In the genomic region with DNA sequence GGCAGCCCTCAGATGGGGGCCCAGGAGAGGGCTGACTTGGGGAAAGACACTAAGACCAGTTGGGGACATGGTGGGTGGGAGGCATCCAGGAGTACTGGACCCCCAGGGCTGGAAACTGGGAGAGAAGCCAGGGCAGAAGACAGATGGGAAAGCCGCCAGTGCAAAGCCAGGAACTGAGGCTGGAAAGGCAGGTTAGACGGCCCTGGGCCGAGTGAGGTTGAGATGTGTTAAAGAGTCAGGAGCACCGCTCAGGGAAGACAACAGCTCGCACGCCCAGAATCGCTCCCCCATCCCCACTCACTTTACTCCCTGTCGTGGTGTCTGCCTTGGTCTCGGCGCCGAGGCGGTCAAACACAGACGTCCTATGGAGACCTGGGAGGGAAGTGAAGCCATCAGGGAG, we compare ENCODE assay signal across 22 cellular contexts.
"Had no signal": no experiment of that assay in that cellular context is flagged by ENCODE, and none has a peak within 500 bp of the region (broad histone marks: within the 10 kb centered on the region; RNA-seq: fewer than 3 reads in every experiment).

No MANE protein-coding gene starts in this region.

- H3K4me3 ChIP-seq: cardiac muscle cell, lung, right lobe of liver, skin epidermis, tibial nerve, uterus had no signal

- H3K27ac Mint-ChIP-seq: activated CD4-positive, alpha-beta T cell treated with anti-CD3 and anti-CD28 coated beads, Interleukin-2, amount 10 ng/mL, durations not matched to agents 7 days and 5 days; activated CD8-positive, alpha-beta T cell treated with anti-CD3 and anti-CD28 coated beads for 36 hours; activated naive CD4-positive, alpha-beta T cell treated with anti-CD3 and anti-CD28 coated beads for 36 hours; activated T-helper 2 cell treated with anti-CD3 and anti-CD28 coated beads, Interferon-gamma antibody, Interleukin-2, Interleukin-4, amounts not matched to agents 10 μg/mL and 5 μg/mL and 100 μg/mL, durations not matched to agents 14 hours and 24 hours and 36 hours; dendritic cell treated with granulocyte-macrophage colony-stimulating factor and Interleukin-4, amounts not matched to agents 40 ng/mL and 50 ng/mL, for 4 days; natural killer cell treated with Interleukin-12 subunit alpha and Interleukin-12 subunit beta and Interleukin-15 and Interleukin-18, amount 100 ng/mL, for 72 hours; T-helper 1 cell treated with Interleukin-12 subunit alpha and Interleukin-12 subunit beta and Interleukin-4 antibody, amounts not matched to agents 30 μg/mL and 1 μg/mL, for 36 hours had no signal

- DNase-seq: activated CD4-positive, alpha-beta T cell treated with anti-CD3 and anti-CD28 coated beads, Interleukin-2, amount 10 ng/mL, durations not matched to agents 7 days and 5 days; activated CD8-positive, alpha-beta T cell treated with anti-CD3 and anti-CD28 coated beads for 36 hours; activated naive CD4-positive, alpha-beta T cell treated with anti-CD3 and anti-CD28 coated beads for 36 hours; activated T-cell treated with anti-CD3 and anti-CD28 coated beads, Interleukin-2, amount 50 U/mL, for 4 hours; effector CD4-positive, alpha-beta T cell; erythroblast; foreskin fibroblast; midbrain; right lobe of liver; stimulated activated CD4-positive, alpha-beta T cell treated with anti-CD3 and anti-CD28 coated beads, Interleukin-1b, Interleukin-23, amount 100 ng/mL, for 48 hours; stimulated activated naive CD8-positive, alpha-beta T cell treated with anti-CD3 and anti-CD28 coated beads, Interleukin-15, amount 100 ng/mL, for 72 hours; uterus had no signal

- H3K4me3 Mint-ChIP-seq: activated CD4-positive, alpha-beta T cell treated with anti-CD3 and anti-CD28 coated beads, Interleukin-2, amount 10 ng/mL, durations not matched to agents 7 days and 5 days; activated CD8-positive, alpha-beta T cell treated with anti-CD3 and anti-CD28 coated beads for 36 hours; activated naive CD4-positive, alpha-beta T cell treated with anti-CD3 and anti-CD28 coated beads for 36 hours; activated T-cell treated with anti-CD3 and anti-CD28 coated beads, Interleukin-2, amount 50 U/mL, for 4 hours; dendritic cell treated with granulocyte-macrophage colony-stimulating factor and Interleukin-4, amounts not matched to agents 40 ng/mL and 50 ng/mL, for 4 days; natural killer cell treated with Interleukin-12 subunit alpha and Interleukin-12 subunit beta and Interleukin-15 and Interleukin-18, amount 100 ng/mL, for 72 hours; stimulated activated naive CD8-positive, alpha-beta T cell treated with anti-CD3 and anti-CD28 coated beads, Interleukin-15, amount 100 ng/mL, for 72 hours; T-helper 1 cell treated with Interleukin-12 subunit alpha and Interleukin-12 subunit beta and Interleukin-4 antibody, amounts not matched to agents 30 μg/mL and 1 μg/mL, for 36 hours had no signal

- H3K9me3 ChIP-seq: right lobe of liver, tibial nerve, uterus had no signal

- H3K9ac ChIP-seq: parathyroid adenoma had no signal

- H3K27me3 Mint-ChIP-seq: activated CD4-positive, alpha-beta T cell treated with anti-CD3 and anti-CD28 coated beads, Interleukin-2, amount 10 ng/mL, durations not matched to agents 7 days and 5 days; activated CD8-positive, alpha-beta T cell treated with anti-CD3 and anti-CD28 coated beads for 36 hours; dendritic cell treated with granulocyte-macrophage colony-stimulating factor and Interleukin-4, amounts not matched to agents 40 ng/mL and 50 ng/mL, for 4 days; natural killer cell treated with Interleukin-12 subunit alpha and Interleukin-12 subunit beta and Interleukin-15 and Interleukin-18, amount 100 ng/mL, for 72 hours; stimulated activated naive CD8-positive, alpha-beta T cell treated with anti-CD3 and anti-CD28 coated beads, Interleukin-15, amount 100 ng/mL, for 72 hours had no signal

- H3K4me1 Mint-ChIP-seq: activated CD4-positive, alpha-beta T cell treated with anti-CD3 and anti-CD28 coated beads, Interleukin-2, amount 10 ng/mL, durations not matched to agents 7 days and 5 days; stimulated activated naive CD8-positive, alpha-beta T cell treated with anti-CD3 and anti-CD28 coated beads, Interleukin-15, amount 100 ng/mL, for 72 hours had no signal

- H3K27me3 ChIP-seq: cardiac muscle cell, right lobe of liver, tibial nerve, uterus had no signal

- H3K27ac ChIP-seq: cardiac muscle cell, parathyroid adenoma, right lobe of liver, tibial nerve, uterus had no signal

- H3K36me3 ChIP-seq: uterus had no signal

- H3K4me1 ChIP-seq: parathyroid adenoma, right lobe of liver, tibial nerve, uterus had no signal

- H3K9me3 Mint-ChIP-seq: activated CD4-positive, alpha-beta T cell treated with anti-CD3 and anti-CD28 coated beads, Interleukin-2, amount 10 ng/mL, durations not matched to agents 7 days and 5 days; activated CD8-positive, alpha-beta T cell treated with anti-CD3 and anti-CD28 coated beads for 36 hours; activated naive CD4-positive, alpha-beta T cell treated with anti-CD3 and anti-CD28 coated beads for 36 hours; activated T-cell treated with anti-CD3 and anti-CD28 coated beads, Interleukin-2, amount 50 U/mL, for 4 hours; activated T-helper 2 cell treated with anti-CD3 and anti-CD28 coated beads, Interferon-gamma antibody, Interleukin-2, Interleukin-4, amounts not matched to agents 10 μg/mL and 5 μg/mL and 100 μg/mL, durations not matched to agents 14 hours and 24 hours and 36 hours; dendritic cell treated with granulocyte-macrophage colony-stimulating factor and Interleukin-4, amounts not matched to agents 40 ng/mL and 50 ng/mL, for 4 days; natural killer cell treated with Interleukin-12 subunit alpha and Interleukin-12 subunit beta and Interleukin-15 and Interleukin-18, amount 100 ng/mL, for 72 hours; stimulated activated naive CD8-positive, alpha-beta T cell treated with anti-CD3 and anti-CD28 coated beads, Interleukin-15, amount 100 ng/mL, for 72 hours; T-helper 1 cell treated with Interleukin-12 subunit alpha and Interleukin-12 subunit beta and Interleukin-4 antibody, amounts not matched to agents 30 μg/mL and 1 μg/mL, for 36 hours had no signal

- ATAC-seq: activated CD8-positive, alpha-beta T cell treated with anti-CD3 and anti-CD28 coated beads for 36 hours; activated T-cell treated with anti-CD3 and anti-CD28 coated beads, Interleukin-2, amount 50 U/mL, for 4 hours; left lobe of liver; right lobe of liver; stimulated activated naive CD8-positive, alpha-beta T cell treated with anti-CD3 and anti-CD28 coated beads, Interleukin-15, amount 100 ng/mL, for 72 hours had no signal
